Comparison of ENCODE assay signal across 10 cellular contexts in the genomic region with DNA sequence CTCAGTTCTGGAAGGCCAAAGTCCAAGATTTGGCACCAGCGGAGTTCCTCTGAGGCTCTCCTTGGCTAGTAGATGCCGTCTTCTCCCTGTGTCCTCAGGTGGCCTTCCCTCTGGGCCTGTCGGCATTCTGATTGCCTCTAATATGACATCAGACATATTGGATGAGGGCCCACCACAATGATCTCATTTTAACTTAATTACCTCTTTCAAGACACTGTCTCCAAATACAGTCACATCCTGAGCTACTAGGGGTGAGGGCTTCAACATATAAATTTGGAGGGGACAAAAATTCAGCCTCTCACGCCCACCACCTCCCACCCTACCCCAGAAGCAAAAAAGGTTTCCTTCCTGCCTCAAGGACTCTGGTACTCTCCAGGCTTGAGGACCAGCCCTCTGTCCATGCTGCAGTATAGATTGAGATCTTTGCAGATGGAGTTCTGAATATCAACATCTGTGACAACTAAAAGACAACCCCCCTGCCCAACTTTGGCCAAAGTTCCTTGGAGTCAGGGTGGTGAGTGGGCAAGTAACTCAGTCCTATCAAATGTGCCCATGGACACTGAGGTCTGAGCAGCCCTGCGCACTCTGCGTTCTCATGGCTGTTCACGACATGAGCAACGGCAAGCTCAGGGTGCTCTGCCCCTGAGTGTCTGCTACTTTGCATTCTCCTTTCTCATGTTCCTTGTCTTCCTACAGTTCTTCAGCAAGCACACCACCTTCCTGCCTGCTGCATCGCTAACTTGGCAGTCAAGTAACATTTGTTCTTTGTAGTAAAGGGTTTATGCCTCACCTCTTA. TPM values are rescaled to one million over a fixed set of nuclear protein-coding genes. Genes with fewer than 3 reads are reported as not detected.
DNase-seq lines count a peak whose midpoint lies in the region; ATAC-seq and TF ChIP-seq lines count a peak whose summit lies in the region.
"Had no signal": no experiment of that assay in that cellular context is flagged by ENCODE, and none has a peak within 500 bp of the region (broad histone marks: within the 10 kb centered on the region; RNA-seq: fewer than 3 reads in every experiment).

No MANE protein-coding gene starts in this region.

- no TSS peak for BruUV-seq in Caco-2 (replicated peaks; lab: Mats Ljungman, UMichigan)

- H3K36me3 Mint-ChIP-seq in Caco-2 (ENCODE audit: insufficient read depth, unreplicated experiment) = no peaks in the 10 kb centered on the region

- no peaks in the 10 kb centered on the region for H3K27me3 Mint-ChIP-seq in Caco-2 (ENCODE audit: insufficient read depth, unreplicated experiment)

- no peak overlapping the region for H3K27ac Mint-ChIP-seq in Caco-2 (ENCODE audit: unreplicated experiment)

- no peak for TF ChIP-seq CTCF in ascending aorta (IDR thresholded peaks at IDR 0.05)
- no peak for TF ChIP-seq CTCF in left lung (IDR thresholded peaks at IDR 0.05)
- TF ChIP-seq CTCF in stomach (IDR thresholded peaks at IDR 0.05) = no peak
- no peak for TF ChIP-seq CTCF in Caco-2 (IDR thresholded peaks at IDR 0.05; ENCODE audit: insufficient read depth in 1 of 2, low read depth in 1 of 2, low read length in 1 of 2, severe bottlenecking in 1 of 2, unreplicated experiment in 1 of 2)

- H3K27ac ChIP-seq in ascending aorta = peak overlapping the region; percentile 38 to 50
- peak overlapping the region; percentile 78 to 80 for H3K27ac ChIP-seq in left lung
- H3K27ac ChIP-seq in stomach = peak overlapping the region; percentile 56 to 85 (median 82)

- 56 to 71% (median 68%) methylated on average over 9 of the region's 9 CpGs for WGBS in stomach, 5 donors

- H3K27me3 ChIP-seq in ascending aorta = no peaks in the 10 kb centered on the region
- H3K27me3 ChIP-seq in left lung = peaks cover 0 to 5% of the 10 kb centered on the region in 2 donors
- H3K27me3 ChIP-seq in stomach = no peaks in the 10 kb centered on the region
- no peaks in the 10 kb centered on the region for H3K27me3 ChIP-seq in Caco-2 (replicated peaks; ENCODE audit: control insufficient read depth, insufficient read depth, low read length)

- DNase-seq in GM04504 (ENCODE audit: low read depth) = peak; percentile 39
- DNase-seq in ascending aorta (ENCODE audit: low spot score in 2 of 2) = no peak
- no peak for DNase-seq in left lung
- no peak for DNase-seq in stomach
- no peak for DNase-seq in Caco-2
- no peak for DNase-seq in activated CD4-positive, CD25-positive, alpha-beta regulatory T cell (lab: John Stamatoyannopoulos, UW)
- no peak for DNase-seq in SIG-M5 treated with dmso at 0.1 percent for 504 hours (lab: John Stamatoyannopoulos, UW; ENCODE audit: unreplicated experiment)
- no peak for DNase-seq in NCI-H774 (lab: John Stamatoyannopoulos, UW)
- DNase-seq: activated CD4-positive, alpha-beta T cell treated with anti-CD3 and anti-CD28 coated beads for 48 hours had no signal

- no peak for ATAC-seq in left lung

- no peaks in the 10 kb centered on the region for H3K9me3 Mint-ChIP-seq in Caco-2 (ENCODE audit: unreplicated experiment)

- intact Hi-C loops in ascending aorta (cut with DNase I) = no loop called here
- intact Hi-C loops in left lung (cut with DNase I) = no loop called here
- intact Hi-C loops in stomach (cut with DNase I; ENCODE audit: low total_unique reads) = no loop called here
- intact Hi-C loops in Caco-2 (cut with micrococcal nuclease; ENCODE audit: unreplicated experiment) = no loop called here

- H3K9me3 ChIP-seq in ascending aorta = no peaks in the 10 kb centered on the region
- H3K9me3 ChIP-seq in left lung = no peaks in the 10 kb centered on the region
- H3K9me3 ChIP-seq in stomach = no peaks in the 10 kb centered on the region
- no peaks in the 10 kb centered on the region for H3K9me3 ChIP-seq in Caco-2

- H3K4me1 Mint-ChIP-seq in Caco-2 (ENCODE audit: low read depth, unreplicated experiment) = no peaks in the 10 kb centered on the region

- H3K36me3 ChIP-seq in ascending aorta (no peaks in the 10 kb centered on the region), left lung (no peaks in the 10 kb centered on the region), stomach (peaks cover 0 to 25% (median 13%) of the 10 kb centered on the region in 4 donors), Caco-2 (ENCODE audit: control insufficient read depth, insufficient read depth, low read length) (no peaks in the 10 kb centered on the region; the same call in 1 of the 2 replicates)

- TF ChIP-seq EP300 in stomach (IDR thresholded peaks at IDR 0.05) = no peak

- H3K4me1 ChIP-seq in ascending aorta (no peaks in the 10 kb centered on the region), left lung (peaks cover 8 to 62% of the 10 kb centered on the region in 2 donors), stomach (peaks cover 29 to 56% (median 44%) of the 10 kb centered on the region in 4 donors), Caco-2 (peaks cover 15% of the 10 kb centered on the region)

- POLR2A ChIA-PET in Caco-2 (lab: Charles Lee) = no interaction called here

- H3K4me3 ChIP-seq in ascending aorta (no peak overlapping the region), left lung (no peak overlapping the region), stomach (no peak overlapping the region), Caco-2 (ENCODE audit: low read depth, low read length) (no peak overlapping the region)

- H3K4me3 Mint-ChIP-seq in Caco-2 (ENCODE audit: unreplicated experiment) = no peak overlapping the region

- no peak for TF ChIP-seq POLR2A in stomach (IDR thresholded peaks at IDR 0.05)

- CTCF ChIA-PET in Caco-2 (lab: Charles Lee) = interaction anchor here (0.5 to 1.3 kb wide), 6 partner anchors 10 to 149 kb away, joined by 3 to 7 read pairs (median 4); no protein-coding TSS in a partner anchor

RNA-seq across cellular contexts. Expression of a gene that starts 11.5 kb away (rescaled TPM):
- total RNA-seq in ascending aorta = 42.5 TPM
- 10 to 100 TPM; 45.2 to 57.2 TPM for total RNA-seq in left lung
- total RNA-seq in stomach = 100 to 1,000 TPM in 1 of 5 donors, 10 to 100 TPM in 4; 59.3 to 108 (median 87.6) TPM
- 100 to 1,000 TPM in 1 of 3 donors, 10 to 100 TPM in 2; 29.4 to 157 (median 90.1) TPM for polyA plus RNA-seq in stomach
- total RNA-seq in Caco-2 (2022) = 31.4 and 35.8 TPM in 2 replicates
- total RNA-seq: glomerular endothelial cell had no signal

RNA-seq across cellular contexts. Expression of a gene that starts 11.9 kb away (rescaled TPM):
- 31.5 TPM for total RNA-seq in ascending aorta
- 10 to 100 TPM; 44.7 to 48.8 TPM for total RNA-seq in left lung
- total RNA-seq in stomach = 100 to 1,000 TPM in 1 of 5 donors, 10 to 100 TPM in 4; 14.7 to 116 (median 35.8) TPM
- polyA plus RNA-seq in stomach = 10 to 100 TPM; 21.4 to 92.0 (median 62.0) TPM
- 38.7 and 49.6 TPM in 2 replicates for total RNA-seq in Caco-2 (2022)
- total RNA-seq: glomerular endothelial cell had no signal

RNA-seq across cellular contexts. Expression of a gene that starts 51.5 kb away (rescaled TPM):
- total RNA-seq in ascending aorta = 89.3 TPM
- 10 to 100 TPM in 1 of 2 donors, 1 to 10 TPM in 1; 9.8 to 37.8 TPM for total RNA-seq in left lung
- total RNA-seq in stomach = 10 to 100 TPM in 4 of 5 donors, 1 to 10 TPM in 1; 7.0 to 25.2 (median 20.9) TPM
- 10 to 100 TPM; 10.0 to 16.3 (median 14.0) TPM for polyA plus RNA-seq in stomach
- total RNA-seq in Caco-2 (2022) = not detected in 2 replicates
